Comparison of ENCODE assay signal across 12 cellular contexts in the genomic region with DNA sequence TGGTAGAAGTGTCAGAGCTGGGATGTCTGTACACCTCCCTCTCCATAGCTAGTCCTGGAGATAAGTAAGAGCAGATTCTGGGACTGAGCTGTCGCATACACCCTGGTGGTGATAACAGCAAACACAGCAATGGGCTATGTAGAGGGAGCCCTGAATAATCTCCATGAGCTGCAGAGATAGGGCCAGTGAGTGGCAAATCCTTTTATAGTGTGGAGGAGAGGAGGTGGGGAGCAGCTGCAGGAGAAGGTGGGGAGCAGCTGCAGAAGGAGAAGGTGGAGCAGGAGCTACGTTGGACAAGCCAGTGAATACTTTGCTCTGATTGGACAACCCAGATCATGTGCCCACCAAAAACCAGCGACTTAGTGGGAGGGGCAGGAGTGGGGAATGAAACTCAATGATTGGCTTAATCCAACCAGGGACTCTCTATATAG. TPM values are rescaled to one million over a fixed set of nuclear protein-coding genes. Genes with fewer than 3 reads are reported as not detected.
A peak's percentile ranks its signal among the peaks of the same experiment; 100 is the strongest.
DNase-seq lines count a peak whose midpoint lies in the region; FAIRE-seq and TF ChIP-seq lines count a peak whose summit lies in the region.
"Had no signal": no experiment of that assay in that cellular context is flagged by ENCODE, and none has a peak within 500 bp of the region (broad histone marks: within the 10 kb centered on the region; RNA-seq: fewer than 3 reads in every experiment).

No MANE protein-coding gene starts in this region.

- peak; percentile 17 for FAIRE-seq in GM12892 (lab: Jason Lieb, UNC)

- H3K4me1 ChIP-seq in OCI-LY3 (ENCODE audit: low read length) = peaks cover 65% of the 10 kb centered on the region
- H3K4me1 ChIP-seq in neutrophil (ENCODE audit: control insufficient read depth in 1 of 2, insufficient read depth in 1 of 2, low read depth in 1 of 2, low read length in 1 of 2) = peaks cover 36 to 40% of the 10 kb centered on the region in 2 experiments
- peaks cover 3 to 24% of the 10 kb centered on the region in 2 donors for H3K4me1 ChIP-seq in adrenal gland (replicated peaks in 1 of 2)
- H3K4me1 ChIP-seq in stomach = peaks cover 18 to 82% (median 47%) of the 10 kb centered on the region in 4 donors

- H3K36me3 ChIP-seq in OCI-LY3 (replicated peaks; ENCODE audit: low read depth, low read length) (peaks cover 29% of the 10 kb centered on the region), neutrophil (peaks cover 11% of the 10 kb centered on the region), adrenal gland (replicated peaks in 1 of 2) (peaks cover 0 to 3% of the 10 kb centered on the region in 2 donors), stomach (peaks cover 0 to 13% (median 4%) of the 10 kb centered on the region in 4 donors)
- H3K36me3 ChIP-seq: thoracic aorta had no signal

- TF ChIP-seq POLR2A in GM12892 (IDR thresholded peaks at IDR 0.05; ENCODE audit: low read depth, low read length) (no peak), adrenal gland (IDR thresholded peaks at IDR 0.05) (no peak), stomach (IDR thresholded peaks at IDR 0.05) (no peak)

- H3K9ac ChIP-seq in OCI-LY3 (ENCODE audit: low read length) = no peak overlapping the region

- peak overlapping the region; percentile 44 for H3K4me2 ChIP-seq in OCI-LY3 (ENCODE audit: low read length)

- peaks cover 69% of the 10 kb centered on the region for H3K79me2 ChIP-seq in OCI-LY3 (ENCODE audit: low read length)

- intact Hi-C loops in adrenal gland (cut with DNase I) (no loop called here), stomach (cut with DNase I; ENCODE audit: low total_unique reads) (no loop called here)

- H3K9me3 ChIP-seq in OCI-LY3 (ENCODE audit: insufficient read depth, low read length) (no peaks in the 10 kb centered on the region), neutrophil (no peaks in the 10 kb centered on the region), adrenal gland (replicated peaks in 1 of 3) (no peaks in the 10 kb centered on the region), stomach (no peaks in the 10 kb centered on the region)
- H3K9me3 ChIP-seq: thoracic aorta had no signal

- 75 to 83% (median 77%) methylated on average over 3 of the region's 3 CpGs for WGBS in adrenal gland, 4 donors
- WGBS in stomach, 5 donors = 60 to 84% (median 69%) methylated on average over 3 of the region's 3 CpGs

- H3K27ac ChIP-seq in OCI-LY3 (ENCODE audit: low read length) (0 out of 2 replicates have a peak overlapping the region, but pooled peaks have one; percentile 3), neutrophil (peak overlapping the region; percentile 23), adrenal gland (no peak overlapping the region), stomach (no peak overlapping the region), coronary artery (peak overlapping the region in 1 of 2 donors; percentile 2)

- H3K4me3 ChIP-seq in OCI-LY3 (ENCODE audit: low read length) (no peak overlapping the region), fibroblast of villous mesenchyme (ENCODE audit: low read depth, low read length) (no peak overlapping the region), neutrophil (ENCODE audit: low read depth in 1 of 2, low read length in 1 of 2) (no peak overlapping the region), adrenal gland (no peak overlapping the region), stomach (no peak overlapping the region), coronary artery (no peak overlapping the region)
- H3K4me3 ChIP-seq: thoracic aorta had no signal

- H3K27me3 ChIP-seq in OCI-LY3 (ENCODE audit: low read depth, low read length) (no peaks in the 10 kb centered on the region), neutrophil (no peaks in the 10 kb centered on the region), adrenal gland (no peaks in the 10 kb centered on the region), stomach (no peaks in the 10 kb centered on the region)

- DNase-seq in GM12892 (ENCODE audit: insufficient read length) (no peak), fibroblast of villous mesenchyme (ENCODE audit: low read depth) (no peak), adrenal gland (no peak), NOMO-1 (lab: John Stamatoyannopoulos, UW; ENCODE audit: unreplicated experiment in 2 of 2) (no peak), stomach (no peak), coronary artery (ENCODE audit: low spot score) (no peak)
- DNase-seq: activated naive CD4-positive, alpha-beta T cell; NCI-H1105 treated with DMSO at 0.1 percent for 48 hours; NCI-H2227 treated with DMSO at 0.1 percent for 48 hours had no signal

- TF ChIP-seq CTCF in OCI-LY3 (IDR thresholded peaks at IDR 0.05; ENCODE audit: low read depth, low read length) (no peak), fibroblast of villous mesenchyme (IDR thresholded peaks at IDR 0.05; ENCODE audit: insufficient read depth, low read depth, low read length) (peak; percentile 4), neutrophil (IDR thresholded peaks at IDR 0.05) (no peak), adrenal gland (IDR thresholded peaks at IDR 0.05) (no peak), stomach (IDR thresholded peaks at IDR 0.05) (no peak), coronary artery (IDR thresholded peaks at IDR 0.05) (no peak)

- H2AFZ ChIP-seq in OCI-LY3 (ENCODE audit: low read depth, low read length) = no peak overlapping the region

- no peak for TF ChIP-seq EP300 in stomach (IDR thresholded peaks at IDR 0.05)

- H4K20me1 ChIP-seq in OCI-LY3 (ENCODE audit: insufficient read depth, low read length) = peaks cover 34% of the 10 kb centered on the region

RNA-seq across cellular contexts. Expression of gene ATP6V1E2, which starts 22.4 kb away (rescaled TPM):
- 8.2 TPM for polyA plus RNA-seq in GM12892 (2012; ENCODE audit: missing spikeins)
- total RNA-seq in fibroblast of villous mesenchyme (2.6 and 3.2 TPM in 2 replicates), adrenal gland (1 to 10 TPM; 1.4 to 9.8 (median 6.7) TPM), stomach (10 to 100 TPM in 2 of 5 donors, 1 to 10 TPM in 1, under 1 TPM in 1, not detected in 1; 0.89 to 38.2 (median 10.0) TPM)
- polyA plus RNA-seq in adrenal gland (10 to 100 TPM in 1 of 3 donors, 1 to 10 TPM in 2; 3.2 to 10.1 (median 5.3) TPM), stomach (1 to 10 TPM; 2.0 to 4.9 (median 2.8) TPM)

RNA-seq across cellular contexts. Expression of gene RHOQ, which starts 22.5 kb away (rescaled TPM):
- 39.2 TPM for polyA plus RNA-seq in GM12892 (2012; ENCODE audit: missing spikeins)
- total RNA-seq in fibroblast of villous mesenchyme = 74.4 and 93.7 TPM in 2 replicates
- total RNA-seq in adrenal gland = 10 to 100 TPM; 46.0 to 86.4 (median 64.6) TPM
- polyA plus RNA-seq in adrenal gland = 10 to 100 TPM; 30.1 to 62.3 (median 40.9) TPM
- total RNA-seq in stomach = 100 to 1,000 TPM in 1 of 5 donors, 10 to 100 TPM in 3, 1 to 10 TPM in 1; 4.9 to 102 (median 92.0) TPM
- polyA plus RNA-seq in stomach = 10 to 100 TPM; 22.4 to 48.0 (median 37.9) TPM

RNA-seq across cellular contexts. Expression of gene PIGF, which starts 52.0 kb away (rescaled TPM):
- polyA plus RNA-seq in GM12892 (2012; ENCODE audit: missing spikeins) = 27.4 TPM
- total RNA-seq in fibroblast of villous mesenchyme (16.8 and 32.0 TPM in 2 replicates), adrenal gland (10 to 100 TPM; 24.8 to 43.4 (median 30.6) TPM), stomach (10 to 100 TPM in 3 of 5 donors, 1 to 10 TPM in 2; 3.5 to 29.7 (median 11.7) TPM)
- polyA plus RNA-seq in adrenal gland (10 to 100 TPM in 2 of 3 donors, 1 to 10 TPM in 1; 8.9 to 40.3 (median 14.4) TPM), stomach (10 to 100 TPM; 11.8 to 13.2 (median 12.1) TPM)

RNA-seq across cellular contexts. Expression of gene CRIPT, which starts 52.2 kb away (rescaled TPM):
- polyA plus RNA-seq in GM12892 (2012; ENCODE audit: missing spikeins) = 10.1 TPM
- total RNA-seq in fibroblast of villous mesenchyme = 16.1 and 27.2 TPM in 2 replicates
- total RNA-seq in adrenal gland = 10 to 100 TPM in 7 of 8 donors, 1 to 10 TPM in 1; 5.7 to 22.9 (median 15.4) TPM
- polyA plus RNA-seq in adrenal gland = 10 to 100 TPM; 13.6 to 17.8 (median 15.0) TPM
- 10 to 100 TPM in 4 of 5 donors, not detected in 1; 13.4 to 22.8 (median 20.4) TPM for total RNA-seq in stomach
- polyA plus RNA-seq in stomach = 10 to 100 TPM in 2 of 3 donors, 1 to 10 TPM in 1; 9.6 to 15.1 (median 13.3) TPM

Comparison
In these comparisons a context has a peak if more than half of its experiments do, and no peak if none do; other contexts are left out.
1. H3K27ac ChIP-seq: peak in OCI-LY3 (single experiment) and neutrophil (single experiment); none in adrenal gland (0 of 5) and stomach (0 of 5).